19 cellular contexts compared by ENCODE assay signal in the genomic region with DNA sequence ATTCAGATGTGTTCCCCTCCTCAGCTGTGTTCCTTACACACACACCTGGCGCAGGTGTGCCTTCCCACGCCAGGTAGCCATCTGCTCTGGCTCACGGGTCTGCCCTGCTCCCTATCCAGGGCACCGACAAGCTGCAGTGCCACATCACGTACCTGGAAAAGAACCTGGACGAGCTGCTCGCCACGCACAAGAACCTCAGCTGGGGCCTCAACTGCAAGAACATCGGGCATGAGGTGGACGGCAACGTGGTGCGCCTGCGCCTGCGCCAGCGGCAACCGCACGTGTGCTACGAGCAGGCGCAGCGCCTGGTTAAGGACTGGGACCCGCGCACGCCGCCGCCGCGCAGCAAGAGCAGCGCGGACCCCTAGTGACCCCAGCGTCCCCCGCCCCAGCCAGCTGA. TPM values are rescaled to one million over a fixed set of nuclear protein-coding genes. Genes with fewer than 3 reads are reported as not detected.
DNase-seq lines count a peak whose midpoint lies in the region; TF ChIP-seq lines count a peak whose summit lies in the region.
"Had no signal": no experiment of that assay in that cellular context is flagged by ENCODE, and none has a peak within 500 bp of the region (broad histone marks: within the 10 kb centered on the region; RNA-seq: fewer than 3 reads in every experiment).

No MANE protein-coding gene starts in this region.

- no peak overlapping the region for H3K27ac Mint-ChIP-seq in T-helper 2 cell treated with Interferon-gamma antibody and Interleukin-4, amounts not matched to agents 5 μg/mL and 100 μg/mL, for 36 hours
- H3K27ac Mint-ChIP-seq: CD4-positive, CD25-positive, alpha-beta regulatory T cell; HFFc6; T-helper 1 cell treated with Interleukin-12 subunit alpha and Interleukin-12 subunit beta and Interleukin-4 antibody, amounts not matched to agents 30 μg/mL and 1 μg/mL, for 36 hours had no signal

- no peak overlapping the region for H3K18ac ChIP-seq in neuronal stem cell (ENCODE audit: low read length)

- no peak overlapping the region for H4K8ac ChIP-seq in neuronal stem cell (ENCODE audit: low read depth, low read length)

- H3K79me1 ChIP-seq in neuronal stem cell (ENCODE audit: low read depth, low read length) = no peaks in the 10 kb centered on the region

- H3K36me3 ChIP-seq in HUES6 (ENCODE audit: control insufficient read depth, insufficient read depth, low read length) (no peaks in the 10 kb centered on the region), neuronal stem cell (replicated peaks in 1 of 2; ENCODE audit: control insufficient read depth in 2 of 2, insufficient read depth in 2 of 2, low read length in 2 of 2) (no peaks in the 10 kb centered on the region)
- H3K36me3 ChIP-seq: SJSA1 had no signal

- H4K91ac ChIP-seq in neuronal stem cell (ENCODE audit: low read depth, low read length, poor library complexity) = no peak overlapping the region

- no peaks in the 10 kb centered on the region for H3K27me3 Mint-ChIP-seq in T-helper 2 cell treated with Interferon-gamma antibody and Interleukin-4, amounts not matched to agents 5 μg/mL and 100 μg/mL, for 36 hours (ENCODE audit: low read depth)
- H3K27me3 Mint-ChIP-seq: CD4-positive, CD25-positive, alpha-beta regulatory T cell had no signal

- no peak overlapping the region for H2AFZ ChIP-seq in neuronal stem cell (ENCODE audit: low read length)

- no peak overlapping the region for H3K14ac ChIP-seq in neuronal stem cell (ENCODE audit: low read length)

- no peak overlapping the region for H3K9ac ChIP-seq in HUES6 (ENCODE audit: low read length)
- H3K9ac ChIP-seq in neuronal stem cell (ENCODE audit: low read depth, low read length, poor library complexity) = no peak overlapping the region

- no peaks in the 10 kb centered on the region for H3K4me1 ChIP-seq in HUES6 (ENCODE audit: control insufficient read depth, insufficient read depth, low read length)
- no peaks in the 10 kb centered on the region for H3K4me1 ChIP-seq in neuronal stem cell (ENCODE audit: control insufficient read depth in 2 of 2, insufficient read depth in 1 of 2, low read depth in 1 of 2, low read length in 2 of 2)
- H3K4me1 ChIP-seq: Caco-2, SJSA1 had no signal

- H3K36me3 Mint-ChIP-seq in T-helper 2 cell treated with Interferon-gamma antibody and Interleukin-4, amounts not matched to agents 5 μg/mL and 100 μg/mL, for 36 hours (ENCODE audit: low read depth) = no peaks in the 10 kb centered on the region
- H3K36me3 Mint-ChIP-seq: CD4-positive, CD25-positive, alpha-beta regulatory T cell had no signal

- no peak overlapping the region for H3K4me2 ChIP-seq in neuronal stem cell (ENCODE audit: insufficient read depth, low read length, poor library complexity, severe bottlenecking)

- WGBS in neuronal stem cell (ENCODE audit: extremely low coverage in 2 of 2, insufficient read length in 2 of 2, insufficient replicate concordance in 1 of 2), 2 donors = no CpG with 5 or more reads among the region's 31 CpGs

- no peak overlapping the region for H3K4ac ChIP-seq in neuronal stem cell (ENCODE audit: low read length)

- H2BK12ac ChIP-seq in neuronal stem cell (ENCODE audit: low read length) = no peak overlapping the region

- in situ Hi-C loops in GM13976 (cut with MboI; ENCODE audit: low sequenced_read_pairs, unreplicated experiment) = no loop called here

- no peak overlapping the region for H2BK15ac ChIP-seq in neuronal stem cell (ENCODE audit: low read length)

- H3K27me3 ChIP-seq in HUES6 (ENCODE audit: control insufficient read depth, insufficient read depth, low read length) (peaks cover 49% of the 10 kb centered on the region), neuronal stem cell (ENCODE audit: control insufficient read depth in 3 of 3, insufficient read depth in 3 of 3, low read depth in 1 of 3, low read length in 3 of 3) (peaks cover 0 to 9% (median 0%) of the 10 kb centered on the region in 3 experiments)

- no peaks in the 10 kb centered on the region for H3K4me1 Mint-ChIP-seq in T-helper 2 cell treated with Interferon-gamma antibody and Interleukin-4, amounts not matched to agents 5 μg/mL and 100 μg/mL, for 36 hours (ENCODE audit: low read depth)
- H3K4me1 Mint-ChIP-seq: CD4-positive, CD25-positive, alpha-beta regulatory T cell had no signal

- H2AK5ac ChIP-seq in neuronal stem cell (ENCODE audit: low read depth, low read length) = no peak overlapping the region

- H2BK120ac ChIP-seq in neuronal stem cell (ENCODE audit: low read depth, low read length) = no peak overlapping the region

- H3K9me3 Mint-ChIP-seq in T-helper 2 cell treated with Interferon-gamma antibody and Interleukin-4, amounts not matched to agents 5 μg/mL and 100 μg/mL, for 36 hours = no peaks in the 10 kb centered on the region
- H3K9me3 Mint-ChIP-seq: T-helper 1 cell treated with Interleukin-12 subunit alpha and Interleukin-12 subunit beta and Interleukin-4 antibody, amounts not matched to agents 30 μg/mL and 1 μg/mL, for 36 hours had no signal

- peak; percentile 45 for DNase-seq in NCI-H82 (lab: John Stamatoyannopoulos, UW)
- DNase-seq in NCI-H82 treated with DMSO at 0.1 percent for 48 hours (lab: John Stamatoyannopoulos, UW; ENCODE audit: unreplicated experiment) = no peak
- peak; percentile 13 for DNase-seq in GM13976 (ENCODE audit: low spot score)
- DNase-seq in neuronal stem cell (ENCODE audit: low spot score) = no peak
- no peak for DNase-seq in T-helper 2 cell
- no peak for DNase-seq in T-helper 2 cell treated with Interferon-gamma antibody and Interleukin-4, amounts not matched to agents 5 μg/mL and 100 μg/mL, for 36 hours (ENCODE audit: low spot score)
- DNase-seq: Caco-2; CD4-positive, CD25-positive, alpha-beta regulatory T cell; DMS 273 treated with DMSO at 0.1 percent for 48 hours; HFFc6; KG1; NCI-H1092; NCI-H1436; NCI-H2029; NCI-H446 had no signal

- no peak overlapping the region for H2BK5ac ChIP-seq in neuronal stem cell (ENCODE audit: low read length)

- no peak overlapping the region for H3K4me3 Mint-ChIP-seq in T-helper 2 cell treated with Interferon-gamma antibody and Interleukin-4, amounts not matched to agents 5 μg/mL and 100 μg/mL, for 36 hours
- H3K4me3 Mint-ChIP-seq: CD4-positive, CD25-positive, alpha-beta regulatory T cell; HFFc6; T-helper 1 cell treated with Interleukin-12 subunit alpha and Interleukin-12 subunit beta and Interleukin-4 antibody, amounts not matched to agents 30 μg/mL and 1 μg/mL, for 36 hours had no signal

- H3K9me3 ChIP-seq in HUES6 (ENCODE audit: control insufficient read depth, insufficient read depth, low read depth, low read length) = no peaks in the 10 kb centered on the region
- no peaks in the 10 kb centered on the region for H3K9me3 ChIP-seq in neuronal stem cell (replicated peaks in 1 of 2; ENCODE audit: control insufficient read depth in 2 of 2, insufficient read depth in 1 of 2, low read depth in 1 of 2, low read length in 2 of 2)
- H3K9me3 ChIP-seq: Caco-2, SJSA1 had no signal

- TF ChIP-seq CTCF in GM13976 (IDR thresholded peaks at IDR 0.05; ENCODE audit: borderline replicate concordance, control extremely low read depth, extremely low read depth, insufficient read depth, missing control alignments) = no peak

- H3K4me3 ChIP-seq in HUES6 (ENCODE audit: low read depth, low read length) (peak overlapping the region; percentile 33; the same call in 1 of the 2 replicates), neuronal stem cell (ENCODE audit: low read length in 2 of 2) (no peak overlapping the region)
- H3K4me3 ChIP-seq: SJSA1 had no signal

- peak overlapping the region; percentile 93 for H3K23ac ChIP-seq in neuronal stem cell (ENCODE audit: low read depth, low read length, poor library complexity)

- H3K27ac ChIP-seq in HUES6 (ENCODE audit: low read depth, low read length) (no peak overlapping the region), neuronal stem cell (replicated peaks; ENCODE audit: low read length) (no peak overlapping the region)
- H3K27ac ChIP-seq: SJSA1 had no signal

RNA-seq across cellular contexts. Expression of a gene that starts 26.5 kb away (rescaled TPM):
- polyA plus RNA-seq in neuronal stem cell (2013, experiment 1 of 2) = not detected
- polyA plus RNA-seq in neuronal stem cell (2013, experiment 2 of 2) = not detected
- polyA plus RNA-seq: BJ; CD4-positive, CD25-positive, alpha-beta regulatory T cell had no signal

RNA-seq across cellular contexts. Expression of a gene that starts 43.1 kb away (rescaled TPM):
- polyA plus RNA-seq in neuronal stem cell (2013, experiment 1 of 2) = 15.4 TPM
- polyA plus RNA-seq in neuronal stem cell (2013, experiment 2 of 2) = 16.1 TPM
- polyA plus RNA-seq: BJ; CD4-positive, CD25-positive, alpha-beta regulatory T cell had no signal

RNA-seq across cellular contexts. Expression of a gene that starts 59.3 kb away (rescaled TPM):
- not detected for polyA plus RNA-seq in neuronal stem cell (2013, experiment 1 of 2)
- not detected for polyA plus RNA-seq in neuronal stem cell (2013, experiment 2 of 2)
- polyA plus RNA-seq: BJ; CD4-positive, CD25-positive, alpha-beta regulatory T cell had no signal

Comparison
In these comparisons a context has a peak if more than half of its experiments do, and no peak if none do; other contexts are left out.
1. DNase-seq: peak in NCI-H82 (single experiment) and GM13976 (single experiment); none in NCI-H82 treated with DMSO at 0.1 percent for 48 hours (single experiment), neuronal stem cell (single experiment), T-helper 2 cell (0 of 5) and T-helper 2 cell treated with Interferon-gamma antibody and Interleukin-4, amounts not matched to agents 5 μg/mL and 100 μg/mL, for 36 hours (single experiment).